ENCODE assay signal across 33 cellular contexts in genomic region chr16:6863135-6863534, GRCh38.
"Had no signal": no experiment of that assay in that cellular context is flagged by ENCODE, and none has a peak within 500 bp of the region (broad histone marks: within the 10 kb centered on the region; RNA-seq: fewer than 3 reads in every experiment).

No MANE protein-coding gene starts in this region.

- H3K27ac Mint-ChIP-seq: immature natural killer cell; memory B cell; mesothelial cell of epicardium; naive B cell; natural killer cell treated with Interleukin-12 subunit alpha and Interleukin-12 subunit beta and Interleukin-15 and Interleukin-18, amount 100 ng/mL, for 72 hours; stimulated activated memory B cell treated with anti-CD40 and anti-IgM and Interleukin-4, amounts not matched to agents 10 μg/mL and 1 μg/mL and 100 μg/mL, for 72 hours; stimulated activated naive CD8-positive, alpha-beta T cell treated with anti-CD3 and anti-CD28 coated beads, Interleukin-15, Interleukin-2, amounts not matched to agents 100 ng/mL and 50 ng/mL, for 24 hours had no signal

- H3K36me3 ChIP-seq: esophagus squamous epithelium, heart right ventricle, ovary, spleen, transverse colon, upper lobe of right lung, uterus had no signal

- H3K4me3 ChIP-seq: coronary artery, esophagus squamous epithelium, heart right ventricle, lung, mucosa of descending colon, ovary, psoas muscle, skin epidermis, spleen, transverse colon, upper lobe of right lung, uterus had no signal

- H3K36me3 Mint-ChIP-seq: immature natural killer cell; memory B cell; mesothelial cell of epicardium; naive B cell; natural killer cell treated with Interleukin-12 subunit alpha and Interleukin-12 subunit beta and Interleukin-15 and Interleukin-18, amount 100 ng/mL, for 72 hours; stimulated activated memory B cell treated with anti-CD40 and anti-IgM and Interleukin-4, amounts not matched to agents 10 μg/mL and 1 μg/mL and 100 μg/mL, for 72 hours had no signal

- H3K27ac ChIP-seq: esophagus squamous epithelium, ovary, psoas muscle, skin epidermis, transverse colon, upper lobe of right lung, uterus had no signal

- H3K9me3 Mint-ChIP-seq: mesothelial cell of epicardium, neural crest cell had no signal

- H3K4me1 ChIP-seq: esophagus squamous epithelium, heart right ventricle, psoas muscle, spleen, transverse colon, upper lobe of right lung, uterus had no signal

- H3K4me3 Mint-ChIP-seq: immature natural killer cell; memory B cell; mesothelial cell of epicardium; naive B cell; natural killer cell treated with Interleukin-12 subunit alpha and Interleukin-12 subunit beta and Interleukin-15 and Interleukin-18, amount 100 ng/mL, for 72 hours; neural crest cell; stimulated activated memory B cell treated with anti-CD40 and anti-IgM and Interleukin-4, amounts not matched to agents 10 μg/mL and 1 μg/mL and 100 μg/mL, for 72 hours; stimulated activated naive CD8-positive, alpha-beta T cell treated with anti-CD3 and anti-CD28 coated beads, Interleukin-15, Interleukin-2, amounts not matched to agents 100 ng/mL and 50 ng/mL, for 24 hours had no signal

- DNase-seq: dermis blood vessel endothelial cell; effector memory CD4-positive, alpha-beta T cell; erythroblast; esophagus squamous epithelium; foreskin melanocyte; glutamatergic neuron; heart right ventricle; hippocampal formation; immature natural killer cell; islet precursor cell; kidney glomerular epithelial cell; left ventricle myocardium superior; mucosa of descending colon; naive B cell; occipital lobe; ovary; posterior cingulate gyrus; psoas muscle; right cardiac atrium; spleen; stimulated activated CD4-positive, alpha-beta T cell treated with anti-CD3 and anti-CD28 coated beads, Interleukin-4, amount 100 ng/mL, for 4 hours; transverse colon; upper lobe of right lung; uterus had no signal

- H3K27me3 ChIP-seq: esophagus squamous epithelium, ovary, spleen, transverse colon, upper lobe of right lung, uterus had no signal

- H3K4me1 Mint-ChIP-seq: immature natural killer cell; mesothelial cell of epicardium; naive B cell; stimulated activated memory B cell treated with anti-CD40 and anti-IgM and Interleukin-4, amounts not matched to agents 10 μg/mL and 1 μg/mL and 100 μg/mL, for 72 hours had no signal

- H3K9me3 ChIP-seq: esophagus squamous epithelium, mucosa of descending colon, ovary, psoas muscle, spleen, transverse colon, upper lobe of right lung, uterus had no signal

- H3K27me3 Mint-ChIP-seq: memory B cell; naive B cell; natural killer cell treated with Interleukin-12 subunit alpha and Interleukin-12 subunit beta and Interleukin-15 and Interleukin-18, amount 100 ng/mL, for 72 hours; stimulated activated memory B cell treated with anti-CD40 and anti-IgM and Interleukin-4, amounts not matched to agents 10 μg/mL and 1 μg/mL and 100 μg/mL, for 72 hours; stimulated activated naive CD8-positive, alpha-beta T cell treated with anti-CD3 and anti-CD28 coated beads, Interleukin-15, Interleukin-2, amounts not matched to agents 100 ng/mL and 50 ng/mL, for 24 hours had no signal
